11 cellular contexts compared by ENCODE assay signal in the genomic region with DNA sequence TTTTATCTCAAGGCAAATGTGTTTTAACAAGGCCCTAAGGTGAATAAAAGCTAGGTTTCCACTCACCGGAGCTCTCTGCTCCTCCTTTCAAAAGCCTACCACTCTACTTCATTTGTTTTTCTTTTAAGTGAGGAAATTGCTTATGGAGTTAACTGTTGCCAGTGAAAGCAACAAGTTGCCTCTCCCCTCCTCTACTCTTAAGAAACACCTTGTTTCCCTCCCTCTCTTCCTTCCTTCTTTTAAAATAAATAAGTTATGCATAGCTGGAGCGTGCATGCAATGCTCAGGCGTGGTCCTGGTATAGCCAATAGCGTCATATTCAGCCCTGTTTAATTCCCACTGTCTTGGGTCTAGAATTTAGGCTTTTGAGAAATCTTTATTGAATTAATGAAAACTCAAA.
DNase-seq lines count a peak whose midpoint lies in the region; ATAC-seq, FAIRE-seq and TF ChIP-seq lines count a peak whose summit lies in the region.
"Had no signal": no experiment of that assay in that cellular context is flagged by ENCODE, and none has a peak within 500 bp of the region (broad histone marks: within the 10 kb centered on the region; RNA-seq: fewer than 3 reads in every experiment).

No MANE protein-coding gene starts in this region.

- no peak overlapping the region for H4K8ac ChIP-seq in mesendoderm (ENCODE audit: low read depth, low read length)

- H3K4me2 ChIP-seq in mesendoderm (ENCODE audit: low read length), result peak overlapping the region; percentile 1

- H2BK120ac ChIP-seq in mesendoderm (ENCODE audit: low read depth, low read length), result no peak overlapping the region

- H3K56ac ChIP-seq in mesendoderm (ENCODE audit: low read length), result no peak overlapping the region

- H3K79me2 ChIP-seq in mesendoderm (ENCODE audit: control insufficient read depth, insufficient read depth, low read length), result no peaks in the 10 kb centered on the region

- no peak overlapping the region for H3K23ac ChIP-seq in mesendoderm (ENCODE audit: low read length)

- H3K9me3 Mint-ChIP-seq in activated naive CD8-positive, alpha-beta T cell (ENCODE audit: low read depth), result no peaks in the 10 kb centered on the region
- H3K9me3 Mint-ChIP-seq in activated naive CD8-positive, alpha-beta T cell treated with anti-CD3 and anti-CD28 coated beads for 36 hours, result peaks cover 3% of the 10 kb centered on the region

- no peak overlapping the region for H4K5ac ChIP-seq in mesendoderm (ENCODE audit: low read length)

- H3K36me3 Mint-ChIP-seq in activated naive CD8-positive, alpha-beta T cell, result no peaks in the 10 kb centered on the region
- H3K36me3 Mint-ChIP-seq in activated naive CD8-positive, alpha-beta T cell treated with anti-CD3 and anti-CD28 coated beads for 36 hours, result no peaks in the 10 kb centered on the region

- WGBS in mesendoderm (ENCODE audit: extremely low coverage, insufficient coverage, low lambda C conversion rate), result no CpG with 5 or more reads among the region's 4 CpGs

- H3K9ac ChIP-seq in mesendoderm (ENCODE audit: low read length), result no peak overlapping the region
- H3K9ac ChIP-seq: SK-N-SH had no signal

- no peak for FAIRE-seq in RCC 7860 (lab: Jason Lieb, UNC)

- H3K4me3 ChIP-seq in ascending aorta (peak overlapping the region; percentile 57 to 72), mesendoderm (ENCODE audit: low read length) (no peak overlapping the region), thoracic aorta (peak overlapping the region; percentile 73)

- H3K4me1 ChIP-seq in ascending aorta (peaks cover 0 to 4% of the 10 kb centered on the region in 2 donors), mesendoderm (ENCODE audit: control insufficient read depth, low read depth, low read length) (peaks cover 9% of the 10 kb centered on the region), thoracic aorta (ENCODE audit: control insufficient read depth in 1 of 2, low read depth in 2 of 2) (peaks cover 0 to 17% of the 10 kb centered on the region in 2 donors)

- no peak for DNase-seq in activated naive CD8-positive, alpha-beta T cell treated with anti-CD3 and anti-CD28 coated beads for 36 hours
- DNase-seq in ascending aorta (ENCODE audit: low spot score in 2 of 2), result no peak
- no peak for DNase-seq in mesendoderm
- no peak for DNase-seq in thoracic aorta (ENCODE audit: low spot score)
- no peak for DNase-seq in AG20443 (ENCODE audit: low spot score)
- DNase-seq in RCC 7860 (ENCODE audit: low spot score), result no peak
- no peak for DNase-seq in ureter (ENCODE audit: low spot score)
- DNase-seq: erythroblast, kidney glomerular epithelial cell, SK-N-SH had no signal

- no peak overlapping the region for H2AK5ac ChIP-seq in mesendoderm (ENCODE audit: low read length)

- H3K79me1 ChIP-seq in mesendoderm (ENCODE audit: low read length), result no peaks in the 10 kb centered on the region

- H3K27me3 ChIP-seq in ascending aorta, result no peaks in the 10 kb centered on the region
- H3K27me3 ChIP-seq in mesendoderm (ENCODE audit: insufficient read depth, low read length, poor library complexity), result no peaks in the 10 kb centered on the region
- H3K27me3 ChIP-seq in thoracic aorta (replicated peaks; ENCODE audit: insufficient read depth), result no peaks in the 10 kb centered on the region

- no peak for ATAC-seq in thoracic aorta (ENCODE audit: insufficient number of reproducible peaks, low FRiP score, low read depth)

- no peak overlapping the region for H3K18ac ChIP-seq in mesendoderm (ENCODE audit: low read length)

- H2BK5ac ChIP-seq in mesendoderm (ENCODE audit: low read length), result no peak overlapping the region

- H2BK15ac ChIP-seq in mesendoderm (replicated peaks; ENCODE audit: low read depth), result no peak overlapping the region

- H3K9me3 ChIP-seq in ascending aorta, result no peaks in the 10 kb centered on the region
- H3K9me3 ChIP-seq in thoracic aorta, result no peaks in the 10 kb centered on the region
- H3K9me3 ChIP-seq: SK-N-SH had no signal

- H3K4ac ChIP-seq in mesendoderm (ENCODE audit: low read depth, low read length), result no peak overlapping the region

- no peak overlapping the region for H3K27ac Mint-ChIP-seq in activated naive CD8-positive, alpha-beta T cell
- no peak overlapping the region for H3K27ac Mint-ChIP-seq in activated naive CD8-positive, alpha-beta T cell treated with anti-CD3 and anti-CD28 coated beads for 36 hours

- H3K36me3 ChIP-seq in ascending aorta, result no peaks in the 10 kb centered on the region
- H3K36me3 ChIP-seq in mesendoderm (ENCODE audit: control insufficient read depth, insufficient read depth, low read length), result no peaks in the 10 kb centered on the region
- H3K36me3 ChIP-seq in thoracic aorta, result no peaks in the 10 kb centered on the region

- H3K27ac ChIP-seq in ascending aorta (peak overlapping the region in 1 of 2 donors; percentile 86), mesendoderm (ENCODE audit: low read depth, low read length) (no peak overlapping the region), thoracic aorta (peak overlapping the region in 1 of 2 donors; percentile 71)

- TF ChIP-seq CTCF in ascending aorta (IDR thresholded peaks at IDR 0.05) (no peak), thoracic aorta (IDR thresholded peaks at IDR 0.05) (no peak)

- H3K4me1 Mint-ChIP-seq in activated naive CD8-positive, alpha-beta T cell (ENCODE audit: low read depth), result peaks cover 18% of the 10 kb centered on the region
- H3K4me1 Mint-ChIP-seq in activated naive CD8-positive, alpha-beta T cell treated with anti-CD3 and anti-CD28 coated beads for 36 hours, result peaks cover 13% of the 10 kb centered on the region

- H3K4me3 Mint-ChIP-seq in activated naive CD8-positive, alpha-beta T cell, result peak overlapping the region; percentile 85
- H3K4me3 Mint-ChIP-seq in activated naive CD8-positive, alpha-beta T cell treated with anti-CD3 and anti-CD28 coated beads for 36 hours, result no peak overlapping the region

- intact Hi-C loops in ascending aorta (cut with DNase I), result loop anchor here (5.0 kb wide), 1 partner anchor 40 kb away; no protein-coding TSS in a partner anchor

- peaks cover 23% of the 10 kb centered on the region for H3K27me3 Mint-ChIP-seq in activated naive CD8-positive, alpha-beta T cell
- H3K27me3 Mint-ChIP-seq in activated naive CD8-positive, alpha-beta T cell treated with anti-CD3 and anti-CD28 coated beads for 36 hours, result peaks cover 50% of the 10 kb centered on the region
